In the genomic region with DNA sequence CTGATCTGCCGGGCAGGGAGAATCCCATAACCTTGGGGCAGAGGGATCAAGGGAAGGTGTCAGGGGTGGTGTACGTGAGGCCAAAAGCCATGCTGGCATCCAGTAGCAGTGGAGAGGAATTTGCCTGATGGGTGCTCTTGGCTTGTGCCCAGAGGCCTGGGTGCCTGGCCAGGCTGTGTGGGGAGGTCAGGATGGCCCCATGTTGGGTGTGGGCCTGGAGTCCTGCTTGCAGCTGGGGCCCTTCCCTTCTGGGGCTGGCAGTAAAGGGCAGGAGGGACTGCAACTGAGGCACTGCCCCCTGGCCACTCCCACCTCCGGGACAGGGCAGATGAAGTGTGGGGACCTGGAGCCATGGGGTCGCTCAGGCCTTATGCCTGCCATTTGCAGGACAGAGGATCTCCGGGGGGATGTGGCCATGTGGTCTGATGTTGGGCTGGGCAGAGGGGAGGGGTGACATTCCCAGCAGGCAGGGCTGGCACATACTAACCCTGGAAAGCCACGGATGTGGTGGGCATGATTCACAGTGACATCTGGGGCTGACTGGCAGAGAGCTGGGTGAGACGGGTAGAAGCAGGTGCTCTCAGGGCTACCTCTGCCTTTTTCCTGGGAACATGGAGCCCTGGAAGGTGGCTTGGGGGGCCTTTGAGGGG, we compare ENCODE assay signal across 9 cellular contexts. TPM values are rescaled to one million over a fixed set of nuclear protein-coding genes. Genes with fewer than 3 reads are reported as not detected.
DNase-seq lines count a peak whose midpoint lies in the region; ATAC-seq and TF ChIP-seq lines count a peak whose summit lies in the region.
"Had no signal": no experiment of that assay in that cellular context is flagged by ENCODE, and none has a peak within 500 bp of the region (broad histone marks: within the 10 kb centered on the region; RNA-seq: fewer than 3 reads in every experiment).

No MANE protein-coding gene starts in this region.

- H3K4me1 ChIP-seq in thoracic aorta (ENCODE audit: control insufficient read depth in 1 of 2, low read depth in 2 of 2): peaks cover 0 to 12% of the 10 kb centered on the region in 2 donors

- H3K4me3 Mint-ChIP-seq in type B pancreatic cell: no peak overlapping the region

- no peak overlapping the region for H3K27ac Mint-ChIP-seq in type B pancreatic cell

- no peaks in the 10 kb centered on the region for H3K9me3 ChIP-seq in thoracic aorta
- H3K9me3 ChIP-seq: ascending aorta had no signal

- H3K27me3 ChIP-seq in thoracic aorta (replicated peaks; ENCODE audit: insufficient read depth): no peaks in the 10 kb centered on the region

- H3K36me3 ChIP-seq in thoracic aorta: no peaks in the 10 kb centered on the region
- H3K36me3 ChIP-seq: ascending aorta had no signal

- TF ChIP-seq CTCF in thoracic aorta (IDR thresholded peaks at IDR 0.05): no peak
- no peak for TF ChIP-seq CTCF in type B pancreatic cell (conservative IDR thresholded peaks at IDR 0.05)

- no peaks in the 10 kb centered on the region for H3K9me3 Mint-ChIP-seq in type B pancreatic cell

- peak overlapping the region; percentile 70 for H3K4me3 ChIP-seq in thoracic aorta

- peaks cover 51% of the 10 kb centered on the region for H3K27me3 Mint-ChIP-seq in type B pancreatic cell

- ATAC-seq in thoracic aorta (ENCODE audit: insufficient number of reproducible peaks, low FRiP score, low read depth): no peak
- no peak for ATAC-seq in HG03280 (IDR thresholded peaks at IDR 0.05; ENCODE audit: unreplicated experiment)

- no peaks in the 10 kb centered on the region for H3K4me1 Mint-ChIP-seq in type B pancreatic cell (ENCODE audit: unreplicated experiment)

- H3K27ac ChIP-seq in thoracic aorta: peak overlapping the region in 1 of 2 donors; percentile 12

- DNase-seq in NCI-H2171 treated with DMSO at 0.1 percent for 48 hours (lab: John Stamatoyannopoulos, UW): peak; percentile 28
- no peak for DNase-seq in NCI-H2171 (lab: John Stamatoyannopoulos, UW)
- peak in 2 of 3 experiments; percentile 39 to 44 for DNase-seq in activated CD8-positive, alpha-beta memory T cell treated with anti-CD3 and anti-CD28 coated beads for 48 hours (ENCODE audit: low read depth in 2 of 3, low spot score in 2 of 3)
- peak; percentile 56 for DNase-seq in islet precursor cell
- no peak for DNase-seq in thoracic aorta (ENCODE audit: low spot score)
- no peak for DNase-seq in AG08396 (ENCODE audit: low spot score)
- DNase-seq in type B pancreatic cell (ENCODE audit: extremely low spot score, unreplicated experiment): no peak

- H3K36me3 Mint-ChIP-seq in type B pancreatic cell: no peaks in the 10 kb centered on the region

RNA-seq across cellular contexts. Expression of a gene that starts 3.5 kb away (rescaled TPM):
- total RNA-seq in thoracic aorta (10 to 100 TPM; 31.4 to 37.2 TPM), type B pancreatic cell (ENCODE audit: low replicate concordance) (1.9 and 6.0 TPM in 2 replicates)

RNA-seq across cellular contexts. Expression of a gene that starts 36.7 kb away (rescaled TPM):
- total RNA-seq in thoracic aorta (not detected), type B pancreatic cell (ENCODE audit: low replicate concordance) (not detected in 2 replicates)
- total RNA-seq: ascending aorta had no signal

Comparison
In these comparisons a context has a peak if more than half of its experiments do, and no peak if none do; other contexts are left out.
1. DNase-seq: peak in NCI-H2171 treated with DMSO at 0.1 percent for 48 hours (single experiment), activated CD8-positive, alpha-beta memory T cell treated with anti-CD3 and anti-CD28 coated beads for 48 hours (2 of 3) and islet precursor cell (single experiment); none in NCI-H2171 (single experiment), thoracic aorta (single experiment), AG08396 (single experiment) and type B pancreatic cell (single experiment).